8 cellular contexts compared by ENCODE assay signal in the genomic region with DNA sequence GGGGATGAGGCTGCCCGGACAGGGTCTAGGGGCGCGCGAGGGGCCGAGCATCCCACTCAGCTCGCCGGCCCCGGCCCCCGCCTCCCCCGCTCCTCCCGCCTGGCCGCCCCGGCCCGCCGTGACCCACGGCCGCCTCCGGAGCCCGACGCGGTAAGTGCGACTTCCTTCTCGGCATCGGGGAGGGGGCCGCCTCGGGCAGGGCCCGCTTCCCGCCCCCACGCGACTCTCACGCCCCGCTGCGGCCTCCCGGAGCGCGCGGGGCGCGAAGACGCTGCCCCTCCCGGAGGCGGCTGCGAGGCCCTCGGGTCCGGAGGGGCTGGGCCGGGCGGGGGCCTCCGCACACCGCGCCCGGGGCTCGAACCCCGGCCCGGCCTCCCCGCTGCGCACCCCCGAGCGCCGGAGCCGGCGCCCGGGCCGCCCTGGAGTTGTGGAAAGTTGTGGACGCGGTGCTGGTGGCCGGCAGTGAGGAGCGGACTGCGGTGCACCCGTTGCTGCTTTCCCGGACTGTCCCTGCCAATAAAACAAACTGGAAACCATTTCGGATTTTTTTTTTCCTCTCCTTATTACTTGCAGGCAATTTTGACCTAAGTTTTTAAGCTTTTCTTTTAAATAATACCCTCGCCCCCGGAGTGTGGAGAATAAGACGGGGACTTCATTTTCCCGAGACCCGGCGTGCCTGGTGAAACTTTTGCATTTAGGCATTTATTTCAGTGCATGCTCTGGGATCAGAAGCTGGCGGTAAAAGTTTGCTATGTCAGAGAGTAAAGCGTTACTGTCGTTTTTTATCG. TPM values are rescaled to one million over a fixed set of nuclear protein-coding genes. Genes with fewer than 3 reads are reported as not detected.
A peak's percentile ranks its signal among the peaks of the same experiment; 100 is the strongest.
DNase-seq lines count a peak whose midpoint lies in the region; ATAC-seq and TF ChIP-seq lines count a peak whose summit lies in the region.

No MANE protein-coding gene starts in this region.

- H3K27ac ChIP-seq in liver (ENCODE audit: low read depth in 1 of 2, low read length in 2 of 2): peak overlapping the region; percentile 70 to 80

- ATAC-seq in HG02943 (IDR thresholded peaks at IDR 0.05; ENCODE audit: low read depth, unreplicated experiment) (peak; percentile 20), SK-N-SH treated with all-trans-retinoic acid at 6 μM for 48 hours (peak; percentile 61)
- peak; percentile 44 for ATAC-seq in stimulated activated naive CD8-positive, alpha-beta T cell treated with anti-CD3 and anti-CD28 coated beads, Interleukin-15, amount 100 ng/mL, for 72 hours

- no peaks in the 10 kb centered on the region for H3K27me3 ChIP-seq in liver (ENCODE audit: control insufficient read depth in 4 of 4, insufficient read depth in 4 of 4, low read length in 3 of 4)

- H3K27ac Mint-ChIP-seq in dendritic cell treated with granulocyte-macrophage colony-stimulating factor and Interleukin-4, amounts not matched to agents 40 ng/mL and 50 ng/mL, for 4 days: peak overlapping the region; percentile 87
- peak overlapping the region; percentile 92 to 94 for H3K27ac Mint-ChIP-seq in stimulated activated naive CD8-positive, alpha-beta T cell treated with anti-CD3 and anti-CD28 coated beads, Interleukin-15, amount 100 ng/mL, for 72 hours

- 1% methylated on average over 81 of the region's 81 CpGs for WGBS in liver

- H3K36me3 ChIP-seq in liver (ENCODE audit: control insufficient read depth in 4 of 4, insufficient read depth in 3 of 4, low read depth in 1 of 4, low read length in 3 of 4): no peaks in the 10 kb centered on the region

- H3K4me3 Mint-ChIP-seq in dendritic cell treated with granulocyte-macrophage colony-stimulating factor and Interleukin-4, amounts not matched to agents 40 ng/mL and 50 ng/mL, for 4 days: peak overlapping the region; percentile 77
- H3K4me3 Mint-ChIP-seq in stimulated activated naive CD8-positive, alpha-beta T cell treated with anti-CD3 and anti-CD28 coated beads, Interleukin-15, amount 100 ng/mL, for 72 hours: peak overlapping the region; percentile 84 to 92

- peaks cover 5 to 34% (median 17%) of the 10 kb centered on the region in 4 donors for H3K4me1 ChIP-seq in liver (ENCODE audit: control insufficient read depth in 4 of 4, insufficient read depth in 4 of 4, low read length in 3 of 4)

- peak overlapping the region; percentile 68 to 78 for H3K9ac ChIP-seq in liver (ENCODE audit: low read depth in 1 of 2, low read length in 2 of 2)

- H3K9me3 ChIP-seq in liver (ENCODE audit: control insufficient read depth in 4 of 4, low read length in 3 of 4): no peaks in the 10 kb centered on the region

- TF ChIP-seq RAD21 in liver (IDR thresholded peaks at IDR 0.05): no peak

- peaks cover 52% of the 10 kb centered on the region for H3K4me1 Mint-ChIP-seq in dendritic cell treated with granulocyte-macrophage colony-stimulating factor and Interleukin-4, amounts not matched to agents 40 ng/mL and 50 ng/mL, for 4 days (ENCODE audit: low read depth)
- peaks cover 52% of the 10 kb centered on the region for H3K4me1 Mint-ChIP-seq in stimulated activated naive CD8-positive, alpha-beta T cell treated with anti-CD3 and anti-CD28 coated beads, Interleukin-15, amount 100 ng/mL, for 72 hours

- DNase-seq in activated T-cell treated with anti-CD3 and anti-CD28 coated beads for 1 hour (ENCODE audit: low read depth): peak; percentile 13
- DNase-seq in activated T-cell treated with anti-CD3 and anti-CD28 coated beads, Interleukin-2, amount 50 U/mL, for 1 hour: no peak
- no peak for DNase-seq in stimulated activated naive CD8-positive, alpha-beta T cell treated with anti-CD3 and anti-CD28 coated beads, Interleukin-15, amount 100 ng/mL, for 72 hours
- DNase-seq in NCI-H1105 (lab: John Stamatoyannopoulos, UW): no peak

- TF ChIP-seq CTCF in liver (IDR thresholded peaks at IDR 0.05; ENCODE audit: low read depth, low read length, missing input control): no peak

- peak overlapping the region; percentile 58 to 100 (median 71) for H3K4me3 ChIP-seq in liver (ENCODE audit: low read depth in 1 of 3, low read length in 3 of 3)

- H3K36me3 Mint-ChIP-seq in dendritic cell treated with granulocyte-macrophage colony-stimulating factor and Interleukin-4, amounts not matched to agents 40 ng/mL and 50 ng/mL, for 4 days (ENCODE audit: low read depth): no peaks in the 10 kb centered on the region

- intact Hi-C loops in dendritic cell treated with granulocyte-macrophage colony-stimulating factor and Interleukin-4, amounts not matched to agents 40 ng/mL and 50 ng/mL, for 4 days (cut with micrococcal nuclease): no loop called here

- H3K9me3 Mint-ChIP-seq in dendritic cell treated with granulocyte-macrophage colony-stimulating factor and Interleukin-4, amounts not matched to agents 40 ng/mL and 50 ng/mL, for 4 days: no peaks in the 10 kb centered on the region
- H3K9me3 Mint-ChIP-seq in stimulated activated naive CD8-positive, alpha-beta T cell treated with anti-CD3 and anti-CD28 coated beads, Interleukin-15, amount 100 ng/mL, for 72 hours: no peaks in the 10 kb centered on the region

- H3K27me3 Mint-ChIP-seq in dendritic cell treated with granulocyte-macrophage colony-stimulating factor and Interleukin-4, amounts not matched to agents 40 ng/mL and 50 ng/mL, for 4 days: no peaks in the 10 kb centered on the region
- H3K27me3 Mint-ChIP-seq in stimulated activated naive CD8-positive, alpha-beta T cell treated with anti-CD3 and anti-CD28 coated beads, Interleukin-15, amount 100 ng/mL, for 72 hours: no peaks in the 10 kb centered on the region

TF ChIP-seq in SK-N-SH treated with all-trans-retinoic acid at 6 μM for 48 hours, 23 proteins besides CTCF, POLR2A, EP300 and RAD21 (continues in another document):
- no peak for TF ChIP-seq SNAI2 (CRISPR knock-in tag; IDR thresholded peaks at IDR 0.05)
- no peak for TF ChIP-seq TOX (CRISPR knock-in tag; IDR thresholded peaks at IDR 0.05; ENCODE audit: borderline replicate concordance)
- TF ChIP-seq ZFP30 (CRISPR knock-in tag; IDR thresholded peaks at IDR 0.05): no peak
- no peak for TF ChIP-seq ZNF8 (CRISPR knock-in tag; IDR thresholded peaks at IDR 0.05)
- no peak for TF ChIP-seq ZFP3 (CRISPR knock-in tag; IDR thresholded peaks at IDR 0.05)
- no peak for TF ChIP-seq GLIS3 (CRISPR knock-in tag; IDR thresholded peaks at IDR 0.05)
- TF ChIP-seq OSR1 (CRISPR knock-in tag; IDR thresholded peaks at IDR 0.05): no peak
- TF ChIP-seq, protein P1, sequence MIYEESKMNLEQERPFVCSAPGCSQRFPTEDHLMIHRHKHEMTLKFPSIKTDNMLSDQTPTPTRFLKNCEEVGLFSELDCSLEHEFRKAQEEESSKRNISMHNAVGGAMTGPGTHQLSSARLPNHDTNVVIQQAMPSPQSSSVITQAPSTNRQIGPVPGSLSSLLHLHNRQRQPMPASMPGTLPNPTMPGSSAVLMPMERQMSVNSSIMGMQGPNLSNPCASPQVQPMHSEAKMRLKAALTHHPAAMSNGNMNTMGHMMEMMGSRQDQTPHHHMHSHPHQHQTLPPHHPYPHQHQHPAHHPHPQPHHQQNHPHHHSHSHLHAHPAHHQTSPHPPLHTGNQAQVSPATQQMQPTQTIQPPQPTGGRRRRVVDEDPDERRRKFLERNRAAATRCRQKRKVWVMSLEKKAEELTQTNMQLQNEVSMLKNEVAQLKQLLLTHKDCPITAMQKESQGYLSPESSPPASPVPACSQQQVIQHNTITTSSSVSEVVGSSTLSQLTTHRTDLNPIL (CRISPR knock-in tag; IDR thresholded peaks at IDR 0.05; ENCODE audit: low read depth): no peak

TF ChIP-seq in liver, 16 proteins besides CTCF, POLR2A, EP300 and RAD21:
- no peak for TF ChIP-seq SP1 (IDR thresholded peaks at IDR 0.05)
- TF ChIP-seq, protein P2, sequence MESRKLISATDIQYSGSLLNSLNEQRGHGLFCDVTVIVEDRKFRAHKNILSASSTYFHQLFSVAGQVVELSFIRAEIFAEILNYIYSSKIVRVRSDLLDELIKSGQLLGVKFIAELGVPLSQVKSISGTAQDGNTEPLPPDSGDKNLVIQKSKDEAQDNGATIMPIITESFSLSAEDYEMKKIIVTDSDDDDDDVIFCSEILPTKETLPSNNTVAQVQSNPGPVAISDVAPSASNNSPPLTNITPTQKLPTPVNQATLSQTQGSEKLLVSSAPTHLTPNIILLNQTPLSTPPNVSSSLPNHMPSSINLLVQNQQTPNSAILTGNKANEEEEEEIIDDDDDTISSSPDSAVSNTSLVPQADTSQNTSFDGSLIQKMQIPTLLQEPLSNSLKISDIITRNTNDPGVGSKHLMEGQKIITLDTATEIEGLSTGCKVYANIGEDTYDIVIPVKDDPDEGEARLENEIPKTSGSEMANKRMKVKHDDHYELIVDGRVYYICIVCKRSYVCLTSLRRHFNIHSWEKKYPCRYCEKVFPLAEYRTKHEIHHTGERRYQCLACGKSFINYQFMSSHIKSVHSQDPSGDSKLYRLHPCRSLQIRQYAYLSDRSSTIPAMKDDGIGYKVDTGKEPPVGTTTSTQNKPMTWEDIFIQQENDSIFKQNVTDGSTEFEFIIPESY (IDR thresholded peaks at IDR 0.05): no peak
- no peak for TF ChIP-seq GABPA (IDR thresholded peaks at IDR 0.05 in 1 of 2, conservative IDR thresholded peaks at IDR 0.05 in 1 of 2)
- TF ChIP-seq RXRA (IDR thresholded peaks at IDR 0.05): no peak
- no peak for TF ChIP-seq HNF4G (IDR thresholded peaks at IDR 0.05)
- TF ChIP-seq FOXA1 (IDR thresholded peaks at IDR 0.05): no peak
- TF ChIP-seq HNF4A (conservative IDR thresholded peaks at IDR 0.05): no peak
- no peak for TF ChIP-seq EGR1 (IDR thresholded peaks at IDR 0.05; ENCODE audit: low read depth in 2 of 2)
- no peak for TF ChIP-seq JUND (IDR thresholded peaks at IDR 0.05)
- no peak for TF ChIP-seq TAF1 (conservative IDR thresholded peaks at IDR 0.05)
- TF ChIP-seq YY1 (IDR thresholded peaks at IDR 0.05): no peak
- TF ChIP-seq NR2F2 (IDR thresholded peaks at IDR 0.05): no peak
- TF ChIP-seq, protein P3, sequence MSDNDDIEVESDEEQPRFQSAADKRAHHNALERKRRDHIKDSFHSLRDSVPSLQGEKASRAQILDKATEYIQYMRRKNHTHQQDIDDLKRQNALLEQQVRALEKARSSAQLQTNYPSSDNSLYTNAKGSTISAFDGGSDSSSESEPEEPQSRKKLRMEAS (IDR thresholded peaks at IDR 0.05): no peak
- TF ChIP-seq FOXA2 (IDR thresholded peaks at IDR 0.05): no peak

RNA-seq across cellular contexts. Expression of a gene that starts 12.9 kb away (rescaled TPM):
- under 1 TPM; 0.67 to 0.70 TPM for total RNA-seq in liver
- under 1 TPM; 0.58 to 0.61 TPM for polyA plus RNA-seq in liver

RNA-seq across cellular contexts. Expression of a gene that starts 16.9 kb away (rescaled TPM):
- total RNA-seq in liver: 10 to 100 TPM; 23.9 to 65.4 TPM
- 10 to 100 TPM; 14.2 to 27.3 TPM for polyA plus RNA-seq in liver
